ENCODE assay signal across 8 cellular contexts in genomic region chr17:40596261-40596919, GRCh38.
A peak's percentile ranks its signal among the peaks of the same experiment; 100 is the strongest.
DNase-seq lines count a peak whose midpoint lies in the region; ATAC-seq and TF ChIP-seq lines count a peak whose summit lies in the region.

No MANE protein-coding gene starts in this region.

- TF ChIP-seq EP300 in Ishikawa (IDR thresholded peaks at IDR 0.05; ENCODE audit: borderline replicate concordance), result no peak

- ATAC-seq in HG03025 (IDR thresholded peaks at IDR 0.05; ENCODE audit: low FRiP score, unreplicated experiment), result no peak
- no peak for ATAC-seq in GM18511 (IDR thresholded peaks at IDR 0.05; ENCODE audit: unreplicated experiment)

- no peak for TF ChIP-seq RAD21 in Ishikawa (IDR thresholded peaks at IDR 0.05; ENCODE audit: low read depth)

- DNase-seq in DMS153 treated with DMSO at 0.1 percent for 48 hours (lab: John Stamatoyannopoulos, UW; ENCODE audit: unreplicated experiment) (peak; percentile 21), SW480 (ENCODE audit: low spot score) (peak; percentile 85), kidney tubule cell (ENCODE audit: low spot score) (peak; percentile 52), superior temporal gyrus (ENCODE audit: extremely low spot score) (no peak)
- no peak for DNase-seq in activated CD4-positive, CD25-positive, alpha-beta regulatory T cell treated with anti-CD3 and anti-CD28 coated beads, Interleukin-2, amount 50 U/mL, for 72 hours

TF ChIP-seq in Ishikawa, 13 proteins besides CTCF, POLR2A, EP300 and RAD21:
- TF ChIP-seq TAF1 (IDR thresholded peaks at IDR 0.05; ENCODE audit: low read depth) (no peak), USF1 (IDR thresholded peaks at IDR 0.05) (peak; percentile 85)

Comparison
In these comparisons a context has a peak if more than half of its experiments do, and no peak if none do; other contexts are left out.
1. DNase-seq: peak in DMS153 treated with DMSO at 0.1 percent for 48 hours (single experiment), SW480 (single experiment) and kidney tubule cell (single experiment); none in superior temporal gyrus (single experiment) and activated CD4-positive, CD25-positive, alpha-beta regulatory T cell treated with anti-CD3 and anti-CD28 coated beads, Interleukin-2, amount 50 U/mL, for 72 hours (single experiment).